15 cellular contexts compared by ENCODE assay signal in the genomic region with DNA sequence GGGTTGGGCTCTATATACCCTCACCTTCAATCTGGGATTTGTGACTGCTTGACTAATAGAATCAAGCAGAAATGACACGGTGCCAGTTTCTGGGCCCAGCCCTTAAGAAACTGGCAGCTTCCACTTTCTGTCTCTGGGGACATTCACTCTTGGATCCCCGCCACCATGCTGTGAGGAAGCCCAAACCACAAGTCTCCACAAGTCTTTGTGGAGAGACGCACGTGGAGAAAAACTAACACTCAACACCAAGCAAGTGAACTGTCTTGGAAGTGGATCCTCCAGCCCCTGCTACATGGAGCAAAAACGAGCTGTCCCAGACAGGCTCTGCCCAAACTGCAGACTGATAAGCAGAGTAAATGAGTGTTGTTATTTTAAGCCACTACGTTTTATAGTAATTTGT. TPM values are rescaled to one million over a fixed set of nuclear protein-coding genes. Genes with fewer than 3 reads are reported as not detected.
A peak's percentile ranks its signal among the peaks of the same experiment; 100 is the strongest.
DNase-seq lines count a peak whose midpoint lies in the region; ATAC-seq and TF ChIP-seq lines count a peak whose summit lies in the region.
"Had no signal": no experiment of that assay in that cellular context is flagged by ENCODE, and none has a peak within 500 bp of the region (broad histone marks: within the 10 kb centered on the region; RNA-seq: fewer than 3 reads in every experiment).

No MANE protein-coding gene starts in this region.

- no peaks in the 10 kb centered on the region for H3K36me3 Mint-ChIP-seq in activated CD4-positive, alpha-beta T cell treated with anti-CD3 and anti-CD28 coated beads for 36 hours (ENCODE audit: low read depth)
- H3K36me3 Mint-ChIP-seq: IgD-negative memory B cell had no signal

- POLR2A ChIA-PET in HEK293 (lab: Yijun Ruan, JAX), result no interaction called here
- POLR2A ChIA-PET in activated CD4-positive, alpha-beta T cell treated with anti-CD3 and anti-CD28 coated beads for 36 hours (lab: Charles Lee), result no interaction called here

- H3K27me3 Mint-ChIP-seq in activated CD4-positive, alpha-beta T cell treated with anti-CD3 and anti-CD28 coated beads for 36 hours, result peaks cover 37% of the 10 kb centered on the region

- in situ Hi-C loops in astrocyte of the cerebellum (cut with HindIII; ENCODE audit: low sequenced_read_pairs), result loop anchor here (5.0 kb wide), 1 partner anchor 37 kb away; no protein-coding TSS in a partner anchor

- intact Hi-C loops in activated CD4-positive, alpha-beta T cell treated with anti-CD3 and anti-CD28 coated beads for 36 hours (cut with DNase I, micrococcal nuclease), result no loop called here

- H3K9me3 Mint-ChIP-seq in activated CD4-positive, alpha-beta T cell treated with anti-CD3 and anti-CD28 coated beads for 36 hours (ENCODE audit: low read depth), result no peaks in the 10 kb centered on the region

- no peak overlapping the region for H3K27ac Mint-ChIP-seq in activated CD4-positive, alpha-beta T cell treated with anti-CD3 and anti-CD28 coated beads for 36 hours
- H3K27ac Mint-ChIP-seq: IgD-negative memory B cell had no signal

- H3K4me1 Mint-ChIP-seq in activated CD4-positive, alpha-beta T cell treated with anti-CD3 and anti-CD28 coated beads for 36 hours, result peaks cover 7% of the 10 kb centered on the region

- H3K36me3 ChIP-seq in HEK293 (ENCODE audit: control insufficient read depth in 2 of 2, insufficient read depth in 1 of 2, low read length in 2 of 2) (no peaks in the 10 kb centered on the region), right atrium auricular region (no peaks in the 10 kb centered on the region), thoracic aorta (no peaks in the 10 kb centered on the region)

- ATAC-seq in thoracic aorta (ENCODE audit: insufficient number of reproducible peaks, low FRiP score, low read depth) (peak; percentile 75), GM19023 (IDR thresholded peaks at IDR 0.05; ENCODE audit: unreplicated experiment) (no peak), GM21723 (IDR thresholded peaks at IDR 0.05; ENCODE audit: unreplicated experiment) (no peak)
- no peak for ATAC-seq in activated CD4-positive, alpha-beta T cell treated with anti-CD3 and anti-CD28 coated beads for 36 hours

- no peak for TF ChIP-seq CTCF in HEK293 (tag by site-specific recombination; IDR thresholded peaks at IDR 0.05)
- TF ChIP-seq CTCF in astrocyte of the cerebellum (IDR thresholded peaks at IDR 0.05; ENCODE audit: low read depth, low read length, missing control alignments), result no peak
- no peak for TF ChIP-seq CTCF in right atrium auricular region (IDR thresholded peaks at IDR 0.05)
- TF ChIP-seq CTCF in thoracic aorta (IDR thresholded peaks at IDR 0.05), result no peak

- no peak overlapping the region for H3K4me3 ChIP-seq in HEK293 (ENCODE audit: low read depth, low read length)
- no peak overlapping the region for H3K4me3 ChIP-seq in astrocyte of the cerebellum (ENCODE audit: low read depth, low read length)
- peak overlapping the region in 1 of 2 donors; percentile 70 for H3K4me3 ChIP-seq in right atrium auricular region
- H3K4me3 ChIP-seq in thoracic aorta, result peak overlapping the region; percentile 77

- H3K9me3 ChIP-seq in HEK293 (ENCODE audit: control insufficient read depth, insufficient read depth, low read depth, low read length) (no peaks in the 10 kb centered on the region), right atrium auricular region (no peaks in the 10 kb centered on the region), thoracic aorta (no peaks in the 10 kb centered on the region)

- H3K27me3 ChIP-seq in right atrium auricular region (no peaks in the 10 kb centered on the region), thoracic aorta (replicated peaks; ENCODE audit: insufficient read depth) (no peaks in the 10 kb centered on the region)

- H3K4me1 ChIP-seq in HEK293 (ENCODE audit: control insufficient read depth, insufficient read depth, low read length) (no peaks in the 10 kb centered on the region), right atrium auricular region (peaks cover 0 to 15% of the 10 kb centered on the region in 2 donors), thoracic aorta (ENCODE audit: control insufficient read depth in 1 of 2, low read depth in 2 of 2) (peaks cover 7 to 38% of the 10 kb centered on the region in 2 donors)

- H3K27ac ChIP-seq in HEK293 (ENCODE audit: extremely low read depth, low read depth, low read length) (no peak overlapping the region), right atrium auricular region (peak overlapping the region; percentile 94 to 97), thoracic aorta (peak overlapping the region; percentile 65 to 72)

- DNase-seq in astrocyte of the cerebellum (ENCODE audit: low read depth), result peak; percentile 78
- no peak for DNase-seq in right atrium auricular region (ENCODE audit: low spot score)
- peak; percentile 57 for DNase-seq in thoracic aorta (ENCODE audit: low spot score)
- no peak for DNase-seq in activated CD4-positive, alpha-beta T cell treated with anti-CD3 and anti-CD28 coated beads for 36 hours
- no peak for DNase-seq in NCI-H2171 (lab: John Stamatoyannopoulos, UW)
- DNase-seq: amniotic stem cell, DMS53, foreskin melanocyte, midbrain, NCI-H510A, small intestine had no signal

- CTCF ChIA-PET in HEK293 (lab: Yijun Ruan, JAX), result interaction anchor here (0.6 to 0.9 kb wide), 2 partner anchors 39 to 387 kb away, joined by 3 to 5 read pairs; no protein-coding TSS in a partner anchor
- CTCF ChIA-PET in activated CD4-positive, alpha-beta T cell treated with anti-CD3 and anti-CD28 coated beads for 36 hours (lab: Charles Lee), result no interaction called here

- H3K4me3 Mint-ChIP-seq in activated CD4-positive, alpha-beta T cell treated with anti-CD3 and anti-CD28 coated beads for 36 hours, result no peak overlapping the region

TF ChIP-seq in HEK293, 187 proteins besides CTCF, POLR2A, EP300 and RAD21:
- TF ChIP-seq ZNF623 (tag by site-specific recombination; IDR thresholded peaks at IDR 0.05) (no peak), ZNF423 (tag by site-specific recombination; IDR thresholded peaks at IDR 0.05) (0 out of 2 replicates have a peak, but pooled peaks have one; percentile 14), IKZF3 (tag by site-specific recombination; IDR thresholded peaks at IDR 0.05) (no peak)
- TF ChIP-seq, protein P1, sequence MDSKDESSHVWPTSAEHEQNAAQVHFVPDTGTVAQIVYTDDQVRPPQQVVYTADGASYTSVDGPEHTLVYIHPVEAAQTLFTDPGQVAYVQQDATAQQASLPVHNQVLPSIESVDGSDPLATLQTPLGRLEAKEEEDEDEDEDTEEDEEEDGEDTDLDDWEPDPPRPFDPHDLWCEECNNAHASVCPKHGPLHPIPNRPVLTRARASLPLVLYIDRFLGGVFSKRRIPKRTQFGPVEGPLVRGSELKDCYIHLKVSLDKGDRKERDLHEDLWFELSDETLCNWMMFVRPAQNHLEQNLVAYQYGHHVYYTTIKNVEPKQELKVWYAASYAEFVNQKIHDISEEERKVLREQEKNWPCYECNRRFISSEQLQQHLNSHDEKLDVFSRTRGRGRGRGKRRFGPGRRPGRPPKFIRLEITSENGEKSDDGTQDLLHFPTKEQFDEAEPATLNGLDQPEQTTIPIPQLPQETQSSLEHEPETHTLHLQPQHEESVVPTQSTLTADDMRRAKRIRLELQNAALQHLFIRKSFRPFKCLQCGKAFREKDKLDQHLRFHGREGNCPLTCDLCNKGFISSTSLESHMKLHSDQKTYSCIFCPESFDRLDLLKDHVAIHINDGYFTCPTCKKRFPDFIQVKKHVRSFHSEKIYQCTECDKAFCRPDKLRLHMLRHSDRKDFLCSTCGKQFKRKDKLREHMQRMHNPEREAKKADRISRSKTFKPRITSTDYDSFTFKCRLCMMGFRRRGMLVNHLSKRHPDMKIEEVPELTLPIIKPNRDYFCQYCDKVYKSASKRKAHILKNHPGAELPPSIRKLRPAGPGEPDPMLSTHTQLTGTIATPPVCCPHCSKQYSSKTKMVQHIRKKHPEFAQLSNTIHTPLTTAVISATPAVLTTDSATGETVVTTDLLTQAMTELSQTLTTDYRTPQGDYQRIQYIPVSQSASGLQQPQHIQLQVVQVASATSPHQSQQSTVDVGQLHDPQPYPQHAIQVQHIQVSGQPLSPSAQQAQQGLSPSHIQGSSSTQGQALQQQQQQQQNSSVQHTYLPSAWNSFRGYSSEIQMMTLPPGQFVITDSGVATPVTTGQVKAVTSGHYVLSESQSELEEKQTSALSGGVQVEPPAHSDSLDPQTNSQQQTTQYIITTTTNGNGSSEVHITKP (tag by site-specific recombination; IDR thresholded peaks at IDR 0.05), result 0 out of 2 replicates have a peak, but pooled peaks have one; percentile 13

RNA-seq across cellular contexts. Expression of a gene that starts 1.1 kb away (rescaled TPM):
- total RNA-seq in right atrium auricular region, result 10 to 100 TPM; 64.8 to 72.7 TPM
- 10 to 100 TPM; 10.8 to 22.2 TPM for total RNA-seq in thoracic aorta
- not detected for total RNA-seq in activated CD4-positive, alpha-beta T cell treated with anti-CD3 and anti-CD28 coated beads for 36 hours

Comparison
In these comparisons a context has a peak if more than half of its experiments do, and no peak if none do; other contexts are left out.
1. DNase-seq: peak in astrocyte of the cerebellum (single experiment) and thoracic aorta (single experiment); none in right atrium auricular region (single experiment), activated CD4-positive, alpha-beta T cell treated with anti-CD3 and anti-CD28 coated beads for 36 hours (single experiment) and NCI-H2171 (single experiment).
2. RNA of a gene that starts 1.1 kb away (total RNA-seq): 64.8 to 72.7 TPM in right atrium auricular region and 10.8 to 22.2 TPM in thoracic aorta; not detected in activated CD4-positive, alpha-beta T cell treated with anti-CD3 and anti-CD28 coated beads for 36 hours; every median in the first group is over 10 times any median in the second.